8 cellular contexts compared by ENCODE assay signal in genomic region chr14:74217672-74218448, GRCh38. TPM values are rescaled to one million over a fixed set of nuclear protein-coding genes. Genes with fewer than 3 reads are reported as not detected.
A peak's percentile ranks its signal among the peaks of the same experiment; 100 is the strongest.
DNase-seq lines count a peak whose midpoint lies in the region; ATAC-seq and TF ChIP-seq lines count a peak whose summit lies in the region.

No MANE protein-coding gene starts in this region.

- TF ChIP-seq RAD21 in HCT116 (IDR thresholded peaks at IDR 0.05; ENCODE audit: low read depth): peak; percentile 63

- intact Hi-C loops in CD14-positive monocyte (cut with micrococcal nuclease): no loop called here
- intact Hi-C loops in HCT116 (cut with micrococcal nuclease): loop anchor here (2.0 to 5.0 kb wide), 2 partner anchors 34 to 77 kb away; no protein-coding TSS in a partner anchor

- H3K18ac ChIP-seq in mesenchymal stem cell (ENCODE audit: low read depth in 1 of 2, low read length in 2 of 2): no peak overlapping the region

- H3K36me3 ChIP-seq in HCT116 (ENCODE audit: control insufficient read depth in 1 of 2, insufficient read depth in 2 of 2, low read length in 2 of 2) (no peaks in the 10 kb centered on the region), mesenchymal stem cell (ENCODE audit: control insufficient read depth in 1 of 2, insufficient read depth in 2 of 2, low read depth in 1 of 2, low read length in 2 of 2) (no peaks in the 10 kb centered on the region)

- ATAC-seq in HCT116: peak; percentile 98
- ATAC-seq in GM18870 (IDR thresholded peaks at IDR 0.05; ENCODE audit: unreplicated experiment): no peak

- no peaks in the 10 kb centered on the region for H4K20me1 ChIP-seq in HCT116 (ENCODE audit: insufficient read depth)

- H3K9me3 ChIP-seq in HCT116 (ENCODE audit: control insufficient read depth in 1 of 2, insufficient read depth in 1 of 2, low read depth in 1 of 2, low read length in 2 of 2) (no peaks in the 10 kb centered on the region), mesenchymal stem cell (ENCODE audit: control insufficient read depth, low read length) (no peaks in the 10 kb centered on the region)

- BruUV-seq in HCT116 (replicated peaks; lab: Mats Ljungman, UMichigan): no TSS peak

- CTCF ChIA-PET in HCT116 (lab: Charles Lee): interaction anchor here (1.3 kb wide), 1 partner anchor 8 kb away, joined by 6 read pairs; no protein-coding TSS in a partner anchor

- H3K9ac ChIP-seq in HCT116 (ENCODE audit: low read length) (no peak overlapping the region; the same call in 1 of the 2 replicates), mesenchymal stem cell (ENCODE audit: low read length) (no peak overlapping the region)

- H3K4me2 ChIP-seq in HCT116 (ENCODE audit: low read length) (peak overlapping the region; percentile 88), mesenchymal stem cell (ENCODE audit: low read length, poor library complexity, severe bottlenecking) (peak overlapping the region; percentile 61)

- RAD21 ChIA-PET in HCT116 (lab: Charles Lee; ENCODE audit: low non-redundant PET in 1 of 2, low total read pairs in 2 of 2, uncharacterized antibody in 2 of 2, unreplicated experiment in 2 of 2): no interaction called here

- no peak overlapping the region for H2BK15ac ChIP-seq in mesenchymal stem cell (ENCODE audit: low read depth, poor library complexity, severe bottlenecking)

- no peaks in the 10 kb centered on the region for H3K27me3 ChIP-seq in HCT116 (ENCODE audit: insufficient read depth, low read length)
- peaks cover 56 to 72% of the 10 kb centered on the region in 2 experiments for H3K27me3 ChIP-seq in mesenchymal stem cell (ENCODE audit: control insufficient read depth in 1 of 2, insufficient read depth in 1 of 2, low read length in 2 of 2)

- H3K4me3 ChIP-seq in HCT116 (replicated peaks in 1 of 2; ENCODE audit: low read depth in 1 of 2, low read length in 2 of 2) (peak overlapping the region; percentile 31 to 53), mesenchymal stem cell (ENCODE audit: insufficient read depth in 1 of 2, low read depth in 1 of 2, low read length in 2 of 2) (peak overlapping the region in 1 of 2 experiments; percentile 62)

- H3K36me3 Mint-ChIP-seq in CD14-positive monocyte: no peaks in the 10 kb centered on the region

- H3K27ac Mint-ChIP-seq in CD14-positive monocyte: no peak overlapping the region

- WGBS in mesenchymal stem cell: 13% methylated on average over 40 of the region's 40 CpGs

- H3K79me2 ChIP-seq in HCT116 (ENCODE audit: insufficient read depth, low read length): no peaks in the 10 kb centered on the region

- peak overlapping the region; percentile 66 to 84 for H3K4me3 Mint-ChIP-seq in CD14-positive monocyte

- H4K91ac ChIP-seq in mesenchymal stem cell (ENCODE audit: low read length): no peak overlapping the region

- peak overlapping the region; percentile 4 for H4K8ac ChIP-seq in mesenchymal stem cell (ENCODE audit: low read length)

- no peak overlapping the region for H2BK12ac ChIP-seq in mesenchymal stem cell (ENCODE audit: low read length in 2 of 2)

- peaks cover 0 to 11% of the 10 kb centered on the region in 2 experiments; a peak in 1 of 4 replicates for H3K4me1 ChIP-seq in HCT116 (ENCODE audit: control insufficient read depth in 1 of 2, insufficient read depth in 2 of 2, low read length in 2 of 2)
- H3K4me1 ChIP-seq in mesenchymal stem cell (ENCODE audit: control insufficient read depth, insufficient read depth, low read depth, low read length): peaks cover 7% of the 10 kb centered on the region

- TF ChIP-seq POLR2A in HCT116 (IDR thresholded peaks at IDR 0.05; ENCODE audit: borderline replicate concordance, extremely low read depth, insufficient read depth, insufficient read length): no peak

- peak; percentile 93 for TF ChIP-seq CTCF in CD14-positive monocyte (IDR thresholded peaks at IDR 0.05)
- peak; percentile 81 to 96 (median 88) for TF ChIP-seq CTCF in HCT116 (IDR thresholded peaks at IDR 0.05 in 2 of 3, conservative IDR thresholded peaks at IDR 0.05 in 1 of 3; ENCODE audit: borderline replicate concordance in 1 of 3, insufficient read depth in 1 of 3, low read depth in 2 of 3, low read length in 2 of 3)

- H2BK5ac ChIP-seq in mesenchymal stem cell (ENCODE audit: low read depth, low read length, poor library complexity, severe bottlenecking): no peak overlapping the region

- H3K4ac ChIP-seq in mesenchymal stem cell (ENCODE audit: low read depth in 1 of 2, low read length in 2 of 2): no peak overlapping the region

- H3K9me2 ChIP-seq in HCT116 (ENCODE audit: insufficient read depth): no peaks in the 10 kb centered on the region

- H3K27me3 Mint-ChIP-seq in CD14-positive monocyte (ENCODE audit: low read depth in 3 of 3): peaks cover 16 to 41% (median 17%) of the 10 kb centered on the region in 3 donors

- no peak overlapping the region for H3K14ac ChIP-seq in mesenchymal stem cell (ENCODE audit: low read length in 2 of 2)

- peaks cover 5% of the 10 kb centered on the region for H3K4me1 Mint-ChIP-seq in CD14-positive monocyte

- H3K23ac ChIP-seq in mesenchymal stem cell (ENCODE audit: low read length in 2 of 2): no peak overlapping the region

- peaks cover 0 to 2% (median 0%) of the 10 kb centered on the region in 7 donors for H3K9me3 Mint-ChIP-seq in CD14-positive monocyte

- POLR2A ChIA-PET in HCT116 (lab: Charles Lee): no interaction called here

- no peak overlapping the region for H3K27ac ChIP-seq in HCT116 (ENCODE audit: low read depth, low read length)
- H3K27ac ChIP-seq in mesenchymal stem cell (ENCODE audit: low read length, poor library complexity, severe bottlenecking): no peak overlapping the region

- H3K79me1 ChIP-seq in mesenchymal stem cell (replicated peaks; ENCODE audit: low read length, poor library complexity, severe bottlenecking): no peaks in the 10 kb centered on the region

- no peak overlapping the region for H2BK120ac ChIP-seq in mesenchymal stem cell (ENCODE audit: low read depth, low read length)

- DNase-seq in CD14-positive monocyte (ENCODE audit: low spot score) (peak; percentile 57), HCT116 (ENCODE audit: low read depth, low spot score) (peak; percentile 47), NCI-H524 treated with DMSO at 0.1 percent for 48 hours (lab: John Stamatoyannopoulos, UW) (peak; percentile 51), dermis microvascular lymphatic vessel endothelial cell (ENCODE audit: low read depth in 2 of 2) (peak; percentile 22 to 56), mesenchymal stem cell (peak; percentile 63)
- DNase-seq in activated CD4-positive, alpha-beta T cell treated with anti-CD3 and anti-CD28 coated beads, Interleukin-2, amount 50 U/mL, for 24 hours (ENCODE audit: low read depth in 1 of 2, low spot score in 1 of 2): peak; percentile 60 to 68
- peak; percentile 75 for DNase-seq in stimulated activated CD8-positive, alpha-beta memory T cell treated with anti-CD3 and anti-CD28 coated beads, Interleukin-15, amount 100 ng/mL, for 24 hours (ENCODE audit: low read depth)

- no peak overlapping the region for H2AK5ac ChIP-seq in mesenchymal stem cell (ENCODE audit: low read length, severe bottlenecking)

- peak overlapping the region; percentile 99 for H2AFZ ChIP-seq in HCT116 (ENCODE audit: low read depth, low read length, poor library complexity, severe bottlenecking)
- no peak overlapping the region for H2AFZ ChIP-seq in mesenchymal stem cell (ENCODE audit: low read depth, low read length)

TF ChIP-seq in HCT116, 20 proteins besides CTCF, POLR2A, EP300 and RAD21:
- peak; percentile 40; the same call in 1 of the 2 replicates for TF ChIP-seq MAX (IDR thresholded peaks at IDR 0.05)
- TF ChIP-seq CBX3 (IDR thresholded peaks at IDR 0.05; ENCODE audit: low read depth): no peak
- TF ChIP-seq TCF7L2 (IDR thresholded peaks at IDR 0.05; ENCODE audit: borderline replicate concordance, extremely low read depth, insufficient read depth, insufficient read length): no peak
- no peak for TF ChIP-seq SRF (IDR thresholded peaks at IDR 0.05; ENCODE audit: low read depth)
- TF ChIP-seq EZH2 (IDR thresholded peaks at IDR 0.05): no peak
- TF ChIP-seq EGR1 (IDR thresholded peaks at IDR 0.05; ENCODE audit: low read depth): no peak
- no peak for TF ChIP-seq SIN3A (IDR thresholded peaks at IDR 0.05; ENCODE audit: low read depth)

RNA-seq across cellular contexts. Expression of gene VSX2, which starts 21.4 kb away (rescaled TPM):
- polyA plus RNA-seq in CD14-positive monocyte: not detected
- total RNA-seq in HCT116 (2021; ENCODE audit: unreplicated experiment) (not detected), dermis microvascular lymphatic vessel endothelial cell (not detected in 2 replicates)
- polyA plus RNA-seq in HCT116 (2012): not detected in 2 replicates
- not detected for polyA plus RNA-seq in mesenchymal stem cell (2013, experiment 1 of 2)
- polyA plus RNA-seq in mesenchymal stem cell (2013, experiment 2 of 2): not detected
